23 cellular contexts compared by ENCODE assay signal in the genomic region with DNA sequence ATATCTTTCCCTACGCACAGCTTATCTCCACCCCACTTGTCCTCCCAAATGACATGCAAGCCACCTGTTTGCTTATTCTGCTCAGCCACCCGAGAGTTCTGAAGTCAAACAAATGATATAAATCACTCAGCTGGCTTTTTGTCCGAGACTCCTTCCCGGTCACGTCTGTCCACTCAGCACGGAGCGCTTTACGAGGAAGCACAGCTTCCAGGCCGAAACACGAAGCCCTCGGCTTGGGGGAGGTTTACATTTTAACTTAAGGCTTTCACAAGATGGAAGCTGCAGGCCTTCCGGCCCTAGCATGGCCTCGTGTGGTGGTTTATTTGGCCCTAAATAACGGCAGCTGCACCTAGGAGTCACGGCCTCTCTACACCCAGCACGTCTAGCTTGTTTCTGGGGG.
A peak's percentile ranks its signal among the peaks of the same experiment; 100 is the strongest.
DNase-seq lines count a peak whose midpoint lies in the region; ATAC-seq and TF ChIP-seq lines count a peak whose summit lies in the region.
"Had no signal": no experiment of that assay in that cellular context is flagged by ENCODE, and none has a peak within 500 bp of the region (broad histone marks: within the 10 kb centered on the region; RNA-seq: fewer than 3 reads in every experiment).

No MANE protein-coding gene starts in this region.

- WGBS in heart left ventricle, 4 donors, result 67 to 82% (median 78%) methylated on average over 16 of the region's 16 CpGs
- 55% methylated on average over 16 of the region's 16 CpGs for WGBS in prostate gland

- H3K4me1 ChIP-seq in heart left ventricle (peaks cover 0 to 5% (median 0%) of the 10 kb centered on the region in 12 donors), OCI-LY1 (ENCODE audit: insufficient read depth, low read length, severe bottlenecking) (peaks cover 38% of the 10 kb centered on the region), prostate gland (replicated peaks) (no peaks in the 10 kb centered on the region)
- H3K4me1 ChIP-seq: breast epithelium, foreskin keratinocyte, vagina had no signal

- TF ChIP-seq POLR2A in heart left ventricle (IDR thresholded peaks at IDR 0.05) (no peak), prostate gland (IDR thresholded peaks at IDR 0.05) (no peak)

- DNase-seq in Right ventricle myocardium inferior (ENCODE audit: missing footprints) (peak; percentile 26), heart left ventricle (no peak), kidney tubule cell (ENCODE audit: low spot score) (peak; percentile 11), type B pancreatic cell (ENCODE audit: extremely low spot score, unreplicated experiment) (no peak), prostate gland (ENCODE audit: low spot score) (no peak), C1 segment of cervical spinal cord (lab: John Stamatoyannopoulos, UW) (no peak), NCI-H2227 treated with DMSO at 0.1 percent for 48 hours (lab: John Stamatoyannopoulos, UW) (no peak)
- DNase-seq: activated CD8-positive, alpha-beta memory T cell treated with anti-CD3 and anti-CD28 coated beads, Interleukin-2, amount 50 U/mL, for 48 hours; activated naive CD8-positive, alpha-beta T cell treated with anti-CD3 and anti-CD28 coated beads, Interleukin-2, amount 50 U/mL, for 24 hours; dermis blood vessel endothelial cell; foreskin keratinocyte; GF-D8; Karpas-422; NCI-H1092 treated with DMSO at 0.1 percent for 48 hours; NCI-H526 treated with DMSO at 0.1 percent for 48 hours; occipital lobe; stimulated activated CD4-positive, alpha-beta T cell treated with anti-CD3 and anti-CD28 coated beads, Interleukin-1b, Interleukin-23, amount 100 ng/mL, for 48 hours; T-helper 9 cell had no signal

- no peaks in the 10 kb centered on the region for H3K27me3 Mint-ChIP-seq in type B pancreatic cell
- H3K27me3 Mint-ChIP-seq: activated naive CD8-positive, alpha-beta T cell treated with anti-CD3 and anti-CD28 coated beads, Interleukin-2, amount 50 U/mL, for 24 hours had no signal

- no peak for ATAC-seq in Right ventricle myocardium inferior
- ATAC-seq in heart left ventricle, result no peak
- ATAC-seq: activated naive CD8-positive, alpha-beta T cell treated with anti-CD3 and anti-CD28 coated beads, Interleukin-2, amount 50 U/mL, for 24 hours; foreskin keratinocyte had no signal

- H3K9me2 ChIP-seq in OCI-LY1 (ENCODE audit: low read depth, low read length), result no peaks in the 10 kb centered on the region

- H3K27ac Mint-ChIP-seq in type B pancreatic cell, result peak overlapping the region; percentile 42
- H3K27ac Mint-ChIP-seq: activated naive CD8-positive, alpha-beta T cell treated with anti-CD3 and anti-CD28 coated beads, Interleukin-2, amount 50 U/mL, for 24 hours had no signal

- intact Hi-C loops in Right ventricle myocardium inferior (cut with DNase I) (no loop called here), heart left ventricle (cut with DNase I) (no loop called here), prostate gland (cut with DNase I) (no loop called here)

- H4K20me1 ChIP-seq in OCI-LY1 (ENCODE audit: insufficient read depth, low read length), result no peaks in the 10 kb centered on the region

- H3K27me3 ChIP-seq in heart left ventricle (peaks cover 0 to 20% (median 0%) of the 10 kb centered on the region in 9 donors), OCI-LY1 (ENCODE audit: insufficient read depth, low read length) (no peaks in the 10 kb centered on the region), prostate gland (replicated peaks; ENCODE audit: insufficient read depth) (no peaks in the 10 kb centered on the region)
- H3K27me3 ChIP-seq: breast epithelium, foreskin keratinocyte, vagina had no signal

- H3K4me3 ChIP-seq in heart left ventricle, result no peak overlapping the region
- no peak overlapping the region for H3K4me3 ChIP-seq in OCI-LY1 (ENCODE audit: low read depth, low read length, poor library complexity, severe bottlenecking)
- H3K4me3 ChIP-seq in prostate gland, result no peak overlapping the region
- H3K4me3 ChIP-seq: breast epithelium, GM12878, vagina had no signal

- H3K4me3 Mint-ChIP-seq in type B pancreatic cell, result no peak overlapping the region
- H3K4me3 Mint-ChIP-seq: activated naive CD8-positive, alpha-beta T cell treated with anti-CD3 and anti-CD28 coated beads, Interleukin-2, amount 50 U/mL, for 24 hours had no signal

- no peaks in the 10 kb centered on the region for H3K36me3 Mint-ChIP-seq in type B pancreatic cell

- H2AFZ ChIP-seq in OCI-LY1 (ENCODE audit: low read length), result no peak overlapping the region

- H3K27ac ChIP-seq in heart left ventricle, result no peak overlapping the region
- H3K27ac ChIP-seq in OCI-LY1 (ENCODE audit: low read depth, low read length, poor library complexity, severe bottlenecking), result peak overlapping the region; percentile 81
- H3K27ac ChIP-seq in prostate gland, result no peak overlapping the region
- H3K27ac ChIP-seq: breast epithelium, epithelial cell of prostate, foreskin keratinocyte, vagina had no signal

- peaks cover 5% of the 10 kb centered on the region for H3K4me1 Mint-ChIP-seq in type B pancreatic cell (ENCODE audit: unreplicated experiment)

- H3K9me3 Mint-ChIP-seq in type B pancreatic cell, result no peaks in the 10 kb centered on the region
- H3K9me3 Mint-ChIP-seq: activated naive CD8-positive, alpha-beta T cell treated with anti-CD3 and anti-CD28 coated beads, Interleukin-2, amount 50 U/mL, for 24 hours had no signal

- H3K9me3 ChIP-seq in heart left ventricle (peaks cover 0 to 6% (median 0%) of the 10 kb centered on the region in 12 donors), OCI-LY1 (ENCODE audit: low read length) (no peaks in the 10 kb centered on the region), prostate gland (no peaks in the 10 kb centered on the region)
- H3K9me3 ChIP-seq: vagina had no signal

- H3K36me3 ChIP-seq in heart left ventricle (no peaks in the 10 kb centered on the region), OCI-LY1 (ENCODE audit: insufficient read depth, low read length) (peaks cover 31% of the 10 kb centered on the region), prostate gland (no peaks in the 10 kb centered on the region)
- H3K36me3 ChIP-seq: breast epithelium, vagina had no signal

- TF ChIP-seq CTCF in heart left ventricle (IDR thresholded peaks at IDR 0.05), result no peak
- no peak for TF ChIP-seq CTCF in OCI-LY1 (IDR thresholded peaks at IDR 0.05; ENCODE audit: low read length)
- TF ChIP-seq CTCF in type B pancreatic cell (conservative IDR thresholded peaks at IDR 0.05), result no peak
- no peak for TF ChIP-seq CTCF in prostate gland (IDR thresholded peaks at IDR 0.05)

- H3K4me2 ChIP-seq in OCI-LY1 (ENCODE audit: low read length), result peak overlapping the region; percentile 7; the same call in 1 of the 2 replicates

- peak overlapping the region; percentile 42 for H3K9ac ChIP-seq in OCI-LY1 (ENCODE audit: low read length)

- no peaks in the 10 kb centered on the region for H3F3A ChIP-seq in OCI-LY1 (ENCODE audit: insufficient read depth, low read length)

- H3K79me2 ChIP-seq in OCI-LY1 (ENCODE audit: insufficient read depth, low read length), result no peaks in the 10 kb centered on the region

Comparison
In these comparisons a context has a peak if more than half of its experiments do, and no peak if none do; other contexts are left out.
1. DNase-seq: peak in Right ventricle myocardium inferior (single experiment) and kidney tubule cell (single experiment); none in heart left ventricle (0 of 5), type B pancreatic cell (single experiment), prostate gland (single experiment), C1 segment of cervical spinal cord (0 of 14) and NCI-H2227 treated with DMSO at 0.1 percent for 48 hours (single experiment).